In genomic region chr22:38397189-38398097, GRCh38 we compare ENCODE assay signal across 8 cellular contexts. TPM values are rescaled to one million over a fixed set of nuclear protein-coding genes. Genes with fewer than 3 reads are reported as not detected.
DNase-seq lines count a peak whose midpoint lies in the region; ATAC-seq and TF ChIP-seq lines count a peak whose summit lies in the region.

No MANE protein-coding gene starts in this region.

- H3K36me3 ChIP-seq in OCI-LY7 (ENCODE audit: insufficient read depth, low read length): no peaks in the 10 kb centered on the region
- no peaks in the 10 kb centered on the region for H3K36me3 ChIP-seq in stomach

- no peaks in the 10 kb centered on the region for H4K20me1 ChIP-seq in OCI-LY7 (ENCODE audit: insufficient read depth, low read length)

- H3K4me2 ChIP-seq in OCI-LY7 (ENCODE audit: low read length): peak overlapping the region; percentile 97

- peak; percentile 37 for DNase-seq in stimulated activated CD4-positive, alpha-beta T cell treated with anti-CD3 and anti-CD28 coated beads, Interleukin-15, amount 100 ng/mL, for 24 hours
- no peak for DNase-seq in stimulated activated CD4-positive, alpha-beta T cell treated with anti-CD3 and anti-CD28 coated beads, Interleukin-2, amount 100 ng/mL, for 48 hours
- DNase-seq in OCI-LY7 (ENCODE audit: low spot score) (peak; percentile 65), cardiac fibroblast (ENCODE audit: low read depth in 2 of 2) (peak; percentile 23 to 65), kidney tubule cell (ENCODE audit: low spot score) (peak; percentile 74), stomach (no peak)

- peaks cover 41% of the 10 kb centered on the region for H3K4me1 ChIP-seq in OCI-LY7 (ENCODE audit: insufficient read depth, low read length, poor library complexity, severe bottlenecking)
- peaks cover 7 to 52% (median 35%) of the 10 kb centered on the region in 4 donors for H3K4me1 ChIP-seq in stomach

- 3 to 14% (median 4%) methylated on average over 44 to 61 of the region's 61 CpGs for WGBS in stomach, 5 donors

- peak overlapping the region; percentile 87 for H3K4me3 ChIP-seq in OCI-LY7 (ENCODE audit: low read depth, low read length, poor library complexity, severe bottlenecking)
- peak overlapping the region; percentile 70 to 75 for H3K4me3 ChIP-seq in cardiac fibroblast (replicated peaks in 1 of 2; ENCODE audit: low read depth in 2 of 2, low read length in 2 of 2)
- H3K4me3 ChIP-seq in stomach: peak overlapping the region; percentile 75 to 86 (median 82)

- H3K9me2 ChIP-seq in OCI-LY7 (ENCODE audit: insufficient read depth, low read length): no peaks in the 10 kb centered on the region

- TF ChIP-seq CTCF in OCI-LY7 (conservative IDR thresholded peaks at IDR 0.05; ENCODE audit: low read length) (no peak), cardiac fibroblast (IDR thresholded peaks at IDR 0.05; ENCODE audit: low read depth, low read length) (no peak), stomach (IDR thresholded peaks at IDR 0.05) (no peak)

- H3K9me3 ChIP-seq in OCI-LY7 (ENCODE audit: low read length) (no peaks in the 10 kb centered on the region), stomach (no peaks in the 10 kb centered on the region)

- intact Hi-C loops in OCI-LY7 (cut with micrococcal nuclease; ENCODE audit: unreplicated experiment) (loop anchor here (2.0 to 5.0 kb wide), 3 partner anchors 80 to 173 kb away; partner anchors contain the start of genes CSNK1E, DDX17 and DMC1), stomach (cut with DNase I; ENCODE audit: low total_unique reads) (no loop called here)

- BruUV-seq in OCI-LY7 (replicated peaks; lab: Mats Ljungman, UMichigan): no TSS peak

- ATAC-seq in HG02981 (IDR thresholded peaks at IDR 0.05; ENCODE audit: unreplicated experiment) (no peak), GM18519 (IDR thresholded peaks at IDR 0.05; ENCODE audit: low FRiP score, unreplicated experiment) (no peak)

- peak overlapping the region; percentile 90 for H3K27ac ChIP-seq in OCI-LY7 (ENCODE audit: low read depth, low read length, poor library complexity, severe bottlenecking)
- H3K27ac ChIP-seq in stomach: peak overlapping the region; percentile 89 to 99 (median 95)

- CTCF ChIA-PET in OCI-LY7 (lab: Charles Lee; ENCODE audit: unreplicated experiment): no interaction called here

- TF ChIP-seq POLR2A in stomach (IDR thresholded peaks at IDR 0.05): no peak

- H3K27me3 ChIP-seq in stomach: peaks cover 0 to 15% (median 0%) of the 10 kb centered on the region in 3 donors

- TF ChIP-seq EP300 in stomach (IDR thresholded peaks at IDR 0.05): no peak

- H2AFZ ChIP-seq in OCI-LY7 (ENCODE audit: low read length): no peak overlapping the region

- H3K79me2 ChIP-seq in OCI-LY7 (ENCODE audit: insufficient read depth, low read depth, low read length): peaks cover 54% of the 10 kb centered on the region

- POLR2A ChIA-PET in OCI-LY7 (lab: Charles Lee): interaction anchor here (0.6 to 1.8 kb wide), 2 partner anchors 174 to 195 kb away, joined by 3 to 8 read pairs; no protein-coding TSS in a partner anchor

RNA-seq across cellular contexts. Expression of gene KCNJ4, which starts 57.6 kb away (rescaled TPM):
- total RNA-seq in OCI-LY7 (2014; rRNA removed; shearing (Covaris generic)): not detected in 2 replicates
- not detected in 2 replicates for total RNA-seq in OCI-LY7 (2022)
- total RNA-seq in stomach: not detected
- polyA plus RNA-seq in stomach: not detected

Comparison
In these comparisons a context has a peak if more than half of its experiments do, and no peak if none do; other contexts are left out.
1. DNase-seq: peak in stimulated activated CD4-positive, alpha-beta T cell treated with anti-CD3 and anti-CD28 coated beads, Interleukin-15, amount 100 ng/mL, for 24 hours (single experiment), OCI-LY7 (single experiment), cardiac fibroblast (2 of 2) and kidney tubule cell (single experiment); none in stimulated activated CD4-positive, alpha-beta T cell treated with anti-CD3 and anti-CD28 coated beads, Interleukin-2, amount 100 ng/mL, for 48 hours (0 of 2) and stomach (single experiment).
2. Peak in every context shown above with its lines, with median percentiles within 50 percentile points of each other: H3K4me3 ChIP-seq.